Comparison of ENCODE assay signal across 3 cellular contexts in genomic region chr12:14953752-14954151, GRCh38.
A peak's percentile ranks its signal among the peaks of the same experiment; 100 is the strongest.
TF ChIP-seq lines count a peak whose summit lies in the region.

No MANE protein-coding gene starts in this region.

TF ChIP-seq in SK-N-SH, 30 proteins besides CTCF, POLR2A, EP300 and RAD21:
- no peak for TF ChIP-seq CHD2 (IDR thresholded peaks at IDR 0.05; ENCODE audit: low read length, partially characterized antibody)
- no peak for TF ChIP-seq USF2 (IDR thresholded peaks at IDR 0.05; ENCODE audit: borderline replicate concordance, low read depth, low read length)
- TF ChIP-seq MXI1 (IDR thresholded peaks at IDR 0.05; ENCODE audit: low read depth, low read length): no peak
- no peak for TF ChIP-seq GATA2 (CRISPR knock-in tag; IDR thresholded peaks at IDR 0.05)
- no peak for TF ChIP-seq REST (IDR thresholded peaks at IDR 0.05; ENCODE audit: low read depth, low read length)
- no peak for TF ChIP-seq RXRA (IDR thresholded peaks at IDR 0.05; ENCODE audit: borderline replicate concordance, low read depth)
- TF ChIP-seq ELF1 (IDR thresholded peaks at IDR 0.05): no peak
- TF ChIP-seq FOXJ3 (CRISPR knock-in tag; IDR thresholded peaks at IDR 0.05): no peak
- no peak for TF ChIP-seq RCOR1 (IDR thresholded peaks at IDR 0.05; ENCODE audit: low read length)
- TF ChIP-seq MEF2A (IDR thresholded peaks at IDR 0.05; ENCODE audit: borderline replicate concordance, low read depth): no peak
- no peak for TF ChIP-seq TEAD4 (IDR thresholded peaks at IDR 0.05; ENCODE audit: borderline replicate concordance, insufficient read depth)
- TF ChIP-seq FOXM1 (IDR thresholded peaks at IDR 0.05; ENCODE audit: low read depth): no peak
- no peak for TF ChIP-seq ZBTB33 (IDR thresholded peaks at IDR 0.05; ENCODE audit: borderline replicate concordance, low read depth)
- no peak for TF ChIP-seq TAF1 (IDR thresholded peaks at IDR 0.05; ENCODE audit: borderline replicate concordance, low read depth, low read length)
- TF ChIP-seq TCF12 (IDR thresholded peaks at IDR 0.05): no peak
- TF ChIP-seq YY1 (IDR thresholded peaks at IDR 0.05; ENCODE audit: low read depth): no peak
- TF ChIP-seq JUND (IDR thresholded peaks at IDR 0.05): no peak

TF ChIP-seq in SK-N-SH treated with all-trans-retinoic acid at 6 μM for 48 hours, 23 proteins besides CTCF, POLR2A, EP300 and RAD21:
- TF ChIP-seq BACH2 (CRISPR knock-in tag; IDR thresholded peaks at IDR 0.05; ENCODE audit: borderline replicate concordance) (no peak), CREB5 (CRISPR knock-in tag; IDR thresholded peaks at IDR 0.05; ENCODE audit: low read depth) (no peak), TCF4 (CRISPR knock-in tag; IDR thresholded peaks at IDR 0.05; ENCODE audit: borderline replicate concordance) (no peak)
TF ChIP-seq in SK-N-SH treated with all-trans-retinoic acid at 6 μM for 48 hours: peak in this region for 0.

TF ChIP-seq in K562, 482 proteins besides CTCF, POLR2A, EP300 and RAD21:
- TF ChIP-seq ZNF512 (tag; IDR thresholded peaks at IDR 0.05) (peak; percentile 81), CHAMP1 (IDR thresholded peaks at IDR 0.05) (no peak), OTX1 (CRISPR knock-in tag; IDR thresholded peaks at IDR 0.05) (0 out of 2 replicates have a peak, but pooled peaks have one; percentile 38)
